Comparison of ENCODE assay signal across 14 cellular contexts in the genomic region with DNA sequence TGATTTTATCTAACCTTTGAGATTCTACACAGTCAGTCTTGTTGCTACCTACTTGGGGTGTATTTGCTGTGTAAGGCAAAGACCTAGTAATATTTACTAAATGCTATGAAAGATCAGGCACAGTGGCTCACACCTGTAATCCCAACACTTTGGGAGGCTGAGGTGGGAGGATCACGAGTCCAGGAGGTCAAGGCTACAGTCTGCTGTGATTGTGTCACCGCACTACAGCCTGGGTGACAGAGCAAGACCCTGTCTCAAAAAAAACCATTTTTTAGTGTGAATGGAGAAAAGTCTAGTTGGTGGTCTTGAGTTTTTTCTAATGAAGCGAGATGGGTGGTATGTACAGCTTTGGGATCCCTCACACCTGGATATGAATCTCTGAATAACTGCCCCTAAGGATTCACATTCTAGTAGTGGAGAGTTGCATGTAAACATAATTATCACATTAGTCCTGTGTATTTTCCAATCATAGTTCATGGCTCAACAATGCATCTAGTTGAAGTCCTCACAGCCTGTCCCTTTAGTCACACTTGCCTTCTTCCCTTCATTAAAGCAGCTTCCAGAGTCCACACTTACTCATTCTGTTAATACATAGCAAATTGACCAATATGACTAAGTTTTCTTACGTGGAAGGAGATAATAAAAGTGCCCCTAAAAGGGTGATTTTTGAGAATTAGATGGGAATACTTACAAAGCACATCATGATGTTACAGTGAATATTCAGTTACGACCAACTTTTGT. TPM values are rescaled to one million over a fixed set of nuclear protein-coding genes. Genes with fewer than 3 reads are reported as not detected.
DNase-seq lines count a peak whose midpoint lies in the region; ATAC-seq, FAIRE-seq and TF ChIP-seq lines count a peak whose summit lies in the region.
"Had no signal": no experiment of that assay in that cellular context is flagged by ENCODE, and none has a peak within 500 bp of the region (broad histone marks: within the 10 kb centered on the region; RNA-seq: fewer than 3 reads in every experiment).

No MANE protein-coding gene starts in this region.

- H3K27ac ChIP-seq in CD4-positive, CD25-positive, alpha-beta regulatory T cell (ENCODE audit: insufficient read depth, low read length, poor library complexity, severe bottlenecking): no peak overlapping the region
- H3K27ac ChIP-seq in SK-N-MC (peak overlapping the region; percentile 86), small intestine (ENCODE audit: low read depth in 1 of 2, low read length in 1 of 2) (peak overlapping the region in 1 of 2 donors; percentile 24)
- H3K27ac ChIP-seq: hepatocyte, suprapubic skin had no signal

- peak overlapping the region in 2 of 4 donors; percentile 31 to 71 for H3K4me3 Mint-ChIP-seq in CD4-positive, CD25-positive, alpha-beta regulatory T cell
- no peak overlapping the region for H3K4me3 Mint-ChIP-seq in immature natural killer cell

- H3K27ac Mint-ChIP-seq in CD4-positive, CD25-positive, alpha-beta regulatory T cell: peak overlapping the region in 2 of 3 donors; percentile 38 to 85
- H3K27ac Mint-ChIP-seq in immature natural killer cell: peak overlapping the region in 5 of 6 donors; percentile 4 to 76 (median 19)

- H3K27me3 Mint-ChIP-seq in CD4-positive, CD25-positive, alpha-beta regulatory T cell: no peaks in the 10 kb centered on the region
- no peaks in the 10 kb centered on the region for H3K27me3 Mint-ChIP-seq in immature natural killer cell (ENCODE audit: low read depth in 3 of 3)

- no peak; the same call in 1 of the 2 replicates for TF ChIP-seq POLR2A in GM12892 (IDR thresholded peaks at IDR 0.05; ENCODE audit: low read depth, low read length)

- H3K36me3 Mint-ChIP-seq in CD4-positive, CD25-positive, alpha-beta regulatory T cell: peaks cover 23% of the 10 kb centered on the region
- peaks cover 0 to 20% (median 6%) of the 10 kb centered on the region in 3 donors for H3K36me3 Mint-ChIP-seq in immature natural killer cell

- H3K9me3 ChIP-seq in CD4-positive, CD25-positive, alpha-beta regulatory T cell (ENCODE audit: control insufficient read depth in 2 of 2, low read length in 2 of 2): no peaks in the 10 kb centered on the region
- H3K9me3 ChIP-seq in SK-N-MC (ENCODE audit: low read depth, low read length) (no peaks in the 10 kb centered on the region), small intestine (ENCODE audit: control insufficient read depth, low read depth) (no peaks in the 10 kb centered on the region)
- H3K9me3 ChIP-seq: body of pancreas, suprapubic skin had no signal

- H3K36me3 ChIP-seq in CD4-positive, CD25-positive, alpha-beta regulatory T cell (ENCODE audit: control insufficient read depth, insufficient read depth, low read length): peaks cover 52% of the 10 kb centered on the region
- H3K36me3 ChIP-seq in SK-N-MC (ENCODE audit: insufficient read depth, low read length) (peaks cover 72% of the 10 kb centered on the region), small intestine (ENCODE audit: control insufficient read depth in 2 of 2, insufficient read depth in 2 of 2, low read length in 2 of 2) (peaks cover 5 to 15% of the 10 kb centered on the region in 2 donors)

- WGBS in small intestine, 3 donors: 82 to 90% (median 85%) methylated on average over 5 of the region's 5 CpGs

- no peak overlapping the region for H3K9ac ChIP-seq in SK-N-MC (ENCODE audit: insufficient read length)

- H3K9me3 Mint-ChIP-seq in CD4-positive, CD25-positive, alpha-beta regulatory T cell: no peaks in the 10 kb centered on the region
- no peaks in the 10 kb centered on the region for H3K9me3 Mint-ChIP-seq in immature natural killer cell

- H3K4me1 ChIP-seq in CD4-positive, CD25-positive, alpha-beta regulatory T cell (ENCODE audit: control insufficient read depth, insufficient read depth, low read length, poor library complexity, severe bottlenecking): peaks cover 8% of the 10 kb centered on the region
- H3K4me1 ChIP-seq in small intestine (ENCODE audit: control insufficient read depth in 2 of 2, insufficient read depth in 1 of 2, low read depth in 1 of 2, low read length in 1 of 2): peaks cover 3 to 5% of the 10 kb centered on the region in 2 donors

- no peak for DNase-seq in CD4-positive, CD25-positive, alpha-beta regulatory T cell
- no peak for DNase-seq in GM12892 (ENCODE audit: insufficient read length)
- no peak for DNase-seq in SK-N-MC (ENCODE audit: low read depth, low spot score)
- no peak for DNase-seq in immature natural killer cell
- no peak for DNase-seq in stimulated activated CD4-positive, alpha-beta T cell treated with anti-CD3 and anti-CD28 coated beads, Interleukin-4, amount 100 ng/mL, for 4 hours
- no peak for DNase-seq in small intestine
- no peak for DNase-seq in urothelium cell line (ENCODE audit: low spot score)
- DNase-seq: body of pancreas; erythroblast; NCI-H1694 treated with DMSO at 0.1 percent for 48 hours; NK-92 treated with Interleukin-12 subunit alpha and Interleukin-12 subunit beta, amount 100 ng/mL, for 24 hours had no signal

- ATAC-seq in CD4-positive, CD25-positive, alpha-beta regulatory T cell (ENCODE audit: low read depth in 2 of 2): no peak
- no peak for ATAC-seq in HG02885 (IDR thresholded peaks at IDR 0.05; ENCODE audit: poor library complexity, unreplicated experiment)
- ATAC-seq: body of pancreas had no signal

- peaks cover 20 to 80% (median 54%) of the 10 kb centered on the region in 4 donors for H3K4me1 Mint-ChIP-seq in CD4-positive, CD25-positive, alpha-beta regulatory T cell
- H3K4me1 Mint-ChIP-seq in immature natural killer cell: peaks cover 15 to 42% of the 10 kb centered on the region in 2 donors

- H3K27me3 ChIP-seq in CD4-positive, CD25-positive, alpha-beta regulatory T cell (ENCODE audit: control insufficient read depth, insufficient read depth, low read length): no peaks in the 10 kb centered on the region
- no peaks in the 10 kb centered on the region for H3K27me3 ChIP-seq in small intestine (ENCODE audit: control insufficient read depth in 2 of 2, insufficient read depth in 2 of 2, low read length in 2 of 2)
- H3K27me3 ChIP-seq: body of pancreas, hepatocyte, suprapubic skin had no signal

- peak; percentile 53 for FAIRE-seq in GM12892 (lab: Jason Lieb, UNC)
- FAIRE-seq in small intestine (lab: Jason Lieb, UNC): no peak
- FAIRE-seq in urothelium cell line (lab: Jason Lieb, UNC): no peak

- H3K4me3 ChIP-seq in CD4-positive, CD25-positive, alpha-beta regulatory T cell (ENCODE audit: low read depth, low read length): no peak overlapping the region
- H3K4me3 ChIP-seq in SK-N-MC (no peak overlapping the region), small intestine (ENCODE audit: low read depth in 1 of 2, low read length in 2 of 2) (no peak overlapping the region)
- H3K4me3 ChIP-seq: body of pancreas, hepatocyte, suprapubic skin had no signal

RNA-seq across cellular contexts. Expression of a gene that starts 7.4 kb away (rescaled TPM):
- 1,575 TPM for total RNA-seq in CD4-positive, CD25-positive, alpha-beta regulatory T cell
- polyA plus RNA-seq in CD4-positive, CD25-positive, alpha-beta regulatory T cell: 1,000 to 10,000 TPM; 4,189 to 7,317 (median 5,908) TPM
- polyA plus RNA-seq in GM12892 (2012; ENCODE audit: missing spikeins): 4,843 TPM
- polyA plus RNA-seq in immature natural killer cell (1,000 to 10,000 TPM; 3,259 to 4,649 (median 3,425) TPM), small intestine (1,000 to 10,000 TPM in 2 of 3 donors, 100 to 1,000 TPM in 1; 815 to 1,928 (median 1,687) TPM)

RNA-seq across cellular contexts. Expression of a gene that starts 11.8 kb away (rescaled TPM):
- 2.9 TPM for total RNA-seq in CD4-positive, CD25-positive, alpha-beta regulatory T cell
- polyA plus RNA-seq in CD4-positive, CD25-positive, alpha-beta regulatory T cell: under 1 TPM in 3 of 4 donors, not detected in 1; 0.25 to 0.84 (median 0.26) TPM
- polyA plus RNA-seq in GM12892 (2012; ENCODE audit: missing spikeins): 0.59 TPM
- under 1 TPM in 2 of 3 donors, not detected in 1; 0.22 to 0.54 TPM for polyA plus RNA-seq in immature natural killer cell
- polyA plus RNA-seq in small intestine: 10 to 100 TPM; 32.1 to 46.7 (median 37.6) TPM

Comparison
In these comparisons a context has a peak if more than half of its experiments do, and no peak if none do; other contexts are left out.
1. RNA of a gene that starts 11.8 kb away (polyA plus RNA-seq): 32.1 to 46.7 TPM in small intestine; 0.25 to 0.84 TPM in CD4-positive, CD25-positive, alpha-beta regulatory T cell and 0.22 to 0.54 TPM in immature natural killer cell; every median in the first group is over 10 times any median in the second.